17 cellular contexts compared by ENCODE assay signal in genomic region chr5:101012880-101013279, GRCh38.
DNase-seq lines count a peak whose midpoint lies in the region; TF ChIP-seq lines count a peak whose summit lies in the region.
"Had no signal": no experiment of that assay in that cellular context is flagged by ENCODE, and none has a peak within 500 bp of the region (broad histone marks: within the 10 kb centered on the region; RNA-seq: fewer than 3 reads in every experiment).

No MANE protein-coding gene starts in this region.

- H3K18ac ChIP-seq in H9 (ENCODE audit: insufficient read length, low read depth, low read length) = no peak overlapping the region

- no peak overlapping the region for H2BK5ac ChIP-seq in H9 (ENCODE audit: insufficient read length, low read length)

- H3K79me2 ChIP-seq in H9 (ENCODE audit: insufficient read depth, low read length) = no peaks in the 10 kb centered on the region

- H4K20me1 ChIP-seq in H9 (ENCODE audit: control insufficient read depth, insufficient read depth, insufficient read length) = no peaks in the 10 kb centered on the region

- no peak overlapping the region for H3T11ph ChIP-seq in H9 (ENCODE audit: low read length)

- H3K9me3 ChIP-seq in H9 (ENCODE audit: control insufficient read depth, low read depth, low read length) = no peaks in the 10 kb centered on the region
- H3K9me3 ChIP-seq: mucosa of descending colon, suprapubic skin, vagina had no signal

- H3K4me3 Mint-ChIP-seq in H9 = no peak overlapping the region
- no peak overlapping the region for H3K4me3 Mint-ChIP-seq in activated T-helper 2 cell treated with anti-CD3 and anti-CD28 coated beads, Interferon-gamma antibody, Interleukin-2, Interleukin-4, amounts not matched to agents 10 μg/mL and 5 μg/mL and 100 μg/mL, durations not matched to agents 14 hours and 24 hours and 36 hours (ENCODE audit: low read depth)
- H3K4me3 Mint-ChIP-seq: activated CD8-positive, alpha-beta memory T cell treated with anti-CD3 and anti-CD28 coated beads, Interleukin-2, amount 10 ng/mL, durations not matched to agents 7 days and 5 days; CD4-positive, CD25-positive, alpha-beta regulatory T cell had no signal

- H3K36me3 Mint-ChIP-seq in H9 (ENCODE audit: insufficient read depth in 1 of 3, low read depth in 3 of 3) = no peaks in the 10 kb centered on the region
- no peaks in the 10 kb centered on the region for H3K36me3 Mint-ChIP-seq in activated T-helper 2 cell treated with anti-CD3 and anti-CD28 coated beads, Interferon-gamma antibody, Interleukin-2, Interleukin-4, amounts not matched to agents 10 μg/mL and 5 μg/mL and 100 μg/mL, durations not matched to agents 14 hours and 24 hours and 36 hours (ENCODE audit: low read depth)
- H3K36me3 Mint-ChIP-seq: activated CD8-positive, alpha-beta memory T cell treated with anti-CD3 and anti-CD28 coated beads, Interleukin-2, amount 10 ng/mL, durations not matched to agents 7 days and 5 days; CD4-positive, CD25-positive, alpha-beta regulatory T cell had no signal

- H3K23me2 ChIP-seq in H9 (ENCODE audit: insufficient read length, low read depth, low read length, poor library complexity, severe bottlenecking) = no peaks in the 10 kb centered on the region

- H2BK120ac ChIP-seq in H9 (ENCODE audit: low read depth, low read length, poor library complexity, severe bottlenecking) = no peak overlapping the region

- H4K91ac ChIP-seq in H9 (ENCODE audit: insufficient read length, low read depth, low read length) = no peak overlapping the region

- no peak overlapping the region for H2BK12ac ChIP-seq in H9 (ENCODE audit: insufficient read length, low read depth, low read length)

- DNase-seq in H9 (no peak), astrocyte of the cerebellum (ENCODE audit: low read depth) (no peak), iPS-NIHi11 (ENCODE audit: low spot score) (peak; percentile 9), GM20000 (ENCODE audit: low spot score) (no peak), hepatic stellate cell (ENCODE audit: low spot score) (no peak), NK-92 (lab: John Stamatoyannopoulos, UW; ENCODE audit: unreplicated experiment) (no peak)
- no peak for DNase-seq in activated T-helper 2 cell treated with anti-CD3 and anti-CD28 coated beads, Interferon-gamma antibody, Interleukin-2, Interleukin-4, amounts not matched to agents 10 μg/mL and 5 μg/mL and 100 μg/mL, durations not matched to agents 14 hours and 24 hours and 36 hours (ENCODE audit: low spot score)
- DNase-seq: activated CD8-positive, alpha-beta memory T cell treated with anti-CD3 and anti-CD28 coated beads, Interleukin-2, amount 10 ng/mL, durations not matched to agents 7 days and 5 days; CD4-positive, CD25-positive, alpha-beta regulatory T cell; DMS53; mucosa of descending colon; NCI-H345; NK-92 treated with Interleukin-12 subunit alpha and Interleukin-12 subunit beta, amount 100 ng/mL, for 24 hours; retina had no signal

- no peak overlapping the region for H3K4me3 ChIP-seq in astrocyte of the cerebellum (ENCODE audit: low read depth, low read length)
- H3K4me3 ChIP-seq: mucosa of descending colon, suprapubic skin, vagina had no signal

- H3K79me1 ChIP-seq in H9 (ENCODE audit: insufficient read depth, low read depth, low read length, poor library complexity, severe bottlenecking) = no peaks in the 10 kb centered on the region

- H3K56ac ChIP-seq in H9 (ENCODE audit: insufficient read length, low read depth, low read length) = no peak overlapping the region

- H3K4ac ChIP-seq in H9 (ENCODE audit: low read depth, low read length) = no peak overlapping the region

- in situ Hi-C loops in astrocyte of the cerebellum (cut with HindIII; ENCODE audit: low sequenced_read_pairs) = no loop called here

- no peak overlapping the region for H2AK5ac ChIP-seq in H9 (ENCODE audit: insufficient read length, low read length)

- no peaks in the 10 kb centered on the region for H3K4me1 ChIP-seq in H9 (ENCODE audit: insufficient read depth, low read length)
- H3K4me1 ChIP-seq: suprapubic skin, vagina had no signal

- H2BK15ac ChIP-seq in H9 (ENCODE audit: low read depth, low read length) = no peak overlapping the region

- H3K23ac ChIP-seq in H9 (ENCODE audit: insufficient read length, low read depth, low read length) = no peak overlapping the region

- no CpG with 5 or more reads among the region's 2 CpGs for WGBS in H9 (ENCODE audit: extremely low coverage, insufficient read length, low lambda C conversion rate)

- no peak overlapping the region for H3K27ac ChIP-seq in C4-2B
- no peak overlapping the region for H3K27ac ChIP-seq in H9 (ENCODE audit: insufficient read length, low read depth, low read length)
- H3K27ac ChIP-seq: suprapubic skin, vagina had no signal

- H4K8ac ChIP-seq in H9 (replicated peaks; ENCODE audit: insufficient read length, low read depth, low read length) = no peak overlapping the region

- no peaks in the 10 kb centered on the region for H3K27me3 Mint-ChIP-seq in H9 (ENCODE audit: low read depth)
- peaks cover 21% of the 10 kb centered on the region for H3K27me3 Mint-ChIP-seq in activated T-helper 2 cell treated with anti-CD3 and anti-CD28 coated beads, Interferon-gamma antibody, Interleukin-2, Interleukin-4, amounts not matched to agents 10 μg/mL and 5 μg/mL and 100 μg/mL, durations not matched to agents 14 hours and 24 hours and 36 hours (ENCODE audit: low read depth)
- H3K27me3 Mint-ChIP-seq: activated CD8-positive, alpha-beta memory T cell treated with anti-CD3 and anti-CD28 coated beads, Interleukin-2, amount 10 ng/mL, durations not matched to agents 7 days and 5 days; CD4-positive, CD25-positive, alpha-beta regulatory T cell had no signal

- intact Hi-C loops in activated T-helper 2 cell treated with anti-CD3 and anti-CD28 coated beads, Interferon-gamma antibody, Interleukin-2, Interleukin-4, amounts not matched to agents 10 μg/mL and 5 μg/mL and 100 μg/mL, durations not matched to agents 14 hours and 24 hours and 36 hours (cut with micrococcal nuclease) = no loop called here

- no peak overlapping the region for H3K27ac Mint-ChIP-seq in H9
- no peak overlapping the region for H3K27ac Mint-ChIP-seq in activated T-helper 2 cell treated with anti-CD3 and anti-CD28 coated beads, Interferon-gamma antibody, Interleukin-2, Interleukin-4, amounts not matched to agents 10 μg/mL and 5 μg/mL and 100 μg/mL, durations not matched to agents 14 hours and 24 hours and 36 hours
- H3K27ac Mint-ChIP-seq: activated CD8-positive, alpha-beta memory T cell treated with anti-CD3 and anti-CD28 coated beads, Interleukin-2, amount 10 ng/mL, durations not matched to agents 7 days and 5 days; CD4-positive, CD25-positive, alpha-beta regulatory T cell had no signal

- H3K9me3 Mint-ChIP-seq in H9 = no peaks in the 10 kb centered on the region
- H3K9me3 Mint-ChIP-seq in activated T-helper 2 cell treated with anti-CD3 and anti-CD28 coated beads, Interferon-gamma antibody, Interleukin-2, Interleukin-4, amounts not matched to agents 10 μg/mL and 5 μg/mL and 100 μg/mL, durations not matched to agents 14 hours and 24 hours and 36 hours = no peaks in the 10 kb centered on the region

- H3K4me1 Mint-ChIP-seq in H9 = peaks cover 7% of the 10 kb centered on the region in 2 experiments
- H3K4me1 Mint-ChIP-seq in activated T-helper 2 cell treated with anti-CD3 and anti-CD28 coated beads, Interferon-gamma antibody, Interleukin-2, Interleukin-4, amounts not matched to agents 10 μg/mL and 5 μg/mL and 100 μg/mL, durations not matched to agents 14 hours and 24 hours and 36 hours (ENCODE audit: low read depth) = no peaks in the 10 kb centered on the region
- H3K4me1 Mint-ChIP-seq: activated CD8-positive, alpha-beta memory T cell treated with anti-CD3 and anti-CD28 coated beads, Interleukin-2, amount 10 ng/mL, durations not matched to agents 7 days and 5 days; CD4-positive, CD25-positive, alpha-beta regulatory T cell had no signal

- H4K5ac ChIP-seq in H9 (ENCODE audit: insufficient read length, low read depth, low read length) = no peak overlapping the region

- no peak overlapping the region for H3K9ac ChIP-seq in H9 (ENCODE audit: extremely low read depth, insufficient read length, low read length)

- TF ChIP-seq CTCF in C4-2B (conservative IDR thresholded peaks at IDR 0.05) = peak; percentile 6; the same call in 1 of the 2 replicates
- peak; percentile 47; the same call in 2 of the 3 replicates for TF ChIP-seq CTCF in H9 (conservative IDR thresholded peaks at IDR 0.05)
- TF ChIP-seq CTCF in astrocyte of the cerebellum (IDR thresholded peaks at IDR 0.05; ENCODE audit: low read depth, low read length, missing control alignments) = peak; percentile 4
- TF ChIP-seq CTCF in GM20000 (IDR thresholded peaks at IDR 0.05; ENCODE audit: extremely low read depth, missing control alignments) = no peak

- no peak overlapping the region for H3K4me2 ChIP-seq in H9 (ENCODE audit: insufficient read depth, insufficient read length, low read length)

- H2AFZ ChIP-seq in H9 (ENCODE audit: low read length) = no peak overlapping the region

- no peak overlapping the region for H3K14ac ChIP-seq in H9 (ENCODE audit: insufficient read depth, low read length)

- no peaks in the 10 kb centered on the region for H3K27me3 ChIP-seq in H9 (ENCODE audit: insufficient read depth, low read length)
- H3K27me3 ChIP-seq: suprapubic skin, vagina had no signal

- no peak overlapping the region for H2BK20ac ChIP-seq in H9 (ENCODE audit: low read depth, low read length, poor library complexity, severe bottlenecking)
